1 cellular context compared by ENCODE assay signal in the genomic region with DNA sequence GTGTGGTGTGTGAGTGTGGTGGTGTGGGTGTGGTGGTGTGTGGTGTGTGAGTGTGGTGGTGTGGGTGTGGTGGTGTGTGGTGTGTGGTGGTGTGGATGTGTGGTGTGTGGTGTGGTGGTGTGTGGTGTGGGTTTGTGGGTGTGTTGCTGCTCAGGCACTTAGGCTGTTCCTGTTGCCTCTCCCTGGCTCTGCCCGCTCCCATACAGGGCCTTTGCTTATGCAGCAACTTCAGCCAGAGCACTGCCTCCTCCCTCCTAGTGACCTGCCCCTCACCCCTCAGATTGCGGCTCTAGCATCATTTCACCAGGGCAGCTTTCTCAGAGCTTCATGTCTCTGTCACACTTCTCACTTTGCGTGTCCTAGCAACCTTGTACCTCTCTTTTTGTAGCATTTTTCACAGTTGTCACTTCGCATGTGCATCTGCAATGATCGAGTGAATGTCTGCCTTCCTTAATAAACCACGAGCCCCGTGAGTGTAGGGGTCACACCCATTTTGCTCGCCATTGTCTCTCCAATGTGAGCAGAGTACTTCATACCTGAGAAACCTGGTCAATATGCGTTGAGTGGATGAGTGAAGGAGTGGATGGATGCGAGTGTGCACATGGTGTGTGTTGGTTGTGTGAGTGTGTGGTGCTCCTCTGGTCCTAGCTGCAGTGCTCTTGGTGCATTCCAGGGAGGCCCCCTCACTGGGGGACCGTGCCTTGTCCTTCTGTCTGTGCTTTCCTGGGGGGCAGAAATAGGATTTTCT.
TF ChIP-seq lines count a peak whose summit lies in the region.

No MANE protein-coding gene starts in this region.

TF ChIP-seq in HepG2, 621 proteins besides CTCF, POLR2A, EP300 and RAD21:
- TF ChIP-seq, protein P1, sequence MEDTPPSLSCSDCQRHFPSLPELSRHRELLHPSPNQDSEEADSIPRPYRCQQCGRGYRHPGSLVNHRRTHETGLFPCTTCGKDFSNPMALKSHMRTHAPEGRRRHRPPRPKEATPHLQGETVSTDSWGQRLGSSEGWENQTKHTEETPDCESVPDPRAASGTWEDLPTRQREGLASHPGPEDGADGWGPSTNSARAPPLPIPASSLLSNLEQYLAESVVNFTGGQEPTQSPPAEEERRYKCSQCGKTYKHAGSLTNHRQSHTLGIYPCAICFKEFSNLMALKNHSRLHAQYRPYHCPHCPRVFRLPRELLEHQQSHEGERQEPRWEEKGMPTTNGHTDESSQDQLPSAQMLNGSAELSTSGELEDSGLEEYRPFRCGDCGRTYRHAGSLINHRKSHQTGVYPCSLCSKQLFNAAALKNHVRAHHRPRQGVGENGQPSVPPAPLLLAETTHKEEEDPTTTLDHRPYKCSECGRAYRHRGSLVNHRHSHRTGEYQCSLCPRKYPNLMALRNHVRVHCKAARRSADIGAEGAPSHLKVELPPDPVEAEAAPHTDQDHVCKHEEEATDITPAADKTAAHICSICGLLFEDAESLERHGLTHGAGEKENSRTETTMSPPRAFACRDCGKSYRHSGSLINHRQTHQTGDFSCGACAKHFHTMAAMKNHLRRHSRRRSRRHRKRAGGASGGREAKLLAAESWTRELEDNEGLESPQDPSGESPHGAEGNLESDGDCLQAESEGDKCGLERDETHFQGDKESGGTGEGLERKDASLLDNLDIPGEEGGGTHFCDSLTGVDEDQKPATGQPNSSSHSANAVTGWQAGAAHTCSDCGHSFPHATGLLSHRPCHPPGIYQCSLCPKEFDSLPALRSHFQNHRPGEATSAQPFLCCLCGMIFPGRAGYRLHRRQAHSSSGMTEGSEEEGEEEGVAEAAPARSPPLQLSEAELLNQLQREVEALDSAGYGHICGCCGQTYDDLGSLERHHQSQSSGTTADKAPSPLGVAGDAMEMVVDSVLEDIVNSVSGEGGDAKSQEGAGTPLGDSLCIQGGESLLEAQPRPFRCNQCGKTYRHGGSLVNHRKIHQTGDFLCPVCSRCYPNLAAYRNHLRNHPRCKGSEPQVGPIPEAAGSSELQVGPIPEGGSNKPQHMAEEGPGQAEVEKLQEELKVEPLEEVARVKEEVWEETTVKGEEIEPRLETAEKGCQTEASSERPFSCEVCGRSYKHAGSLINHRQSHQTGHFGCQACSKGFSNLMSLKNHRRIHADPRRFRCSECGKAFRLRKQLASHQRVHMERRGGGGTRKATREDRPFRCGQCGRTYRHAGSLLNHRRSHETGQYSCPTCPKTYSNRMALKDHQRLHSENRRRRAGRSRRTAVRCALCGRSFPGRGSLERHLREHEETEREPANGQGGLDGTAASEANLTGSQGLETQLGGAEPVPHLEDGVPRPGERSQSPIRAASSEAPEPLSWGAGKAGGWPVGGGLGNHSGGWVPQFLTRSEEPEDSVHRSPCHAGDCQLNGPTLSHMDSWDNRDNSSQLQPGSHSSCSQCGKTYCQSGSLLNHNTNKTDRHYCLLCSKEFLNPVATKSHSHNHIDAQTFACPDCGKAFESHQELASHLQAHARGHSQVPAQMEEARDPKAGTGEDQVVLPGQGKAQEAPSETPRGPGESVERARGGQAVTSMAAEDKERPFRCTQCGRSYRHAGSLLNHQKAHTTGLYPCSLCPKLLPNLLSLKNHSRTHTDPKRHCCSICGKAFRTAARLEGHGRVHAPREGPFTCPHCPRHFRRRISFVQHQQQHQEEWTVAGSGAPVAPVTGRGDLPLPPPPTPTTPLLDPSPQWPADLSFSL (CRISPR knock-in tag; IDR thresholded peaks at IDR 0.05) = 0 out of 2 replicates have a peak, but pooled peaks have one; percentile 30
- no peak for TF ChIP-seq RFX5 (IDR thresholded peaks at IDR 0.05; ENCODE audit: low read depth, low read length)
